In genomic region chr19:46919324-46919723, GRCh38 we compare ENCODE assay signal across 14 cellular contexts. TPM values are rescaled to one million over a fixed set of nuclear protein-coding genes. Genes with fewer than 3 reads are reported as not detected.
A peak's percentile ranks its signal among the peaks of the same experiment; 100 is the strongest.
DNase-seq lines count a peak whose midpoint lies in the region; ATAC-seq, FAIRE-seq and TF ChIP-seq lines count a peak whose summit lies in the region.
"Had no signal": no experiment of that assay in that cellular context is flagged by ENCODE, and none has a peak within 500 bp of the region (broad histone marks: within the 10 kb centered on the region; RNA-seq: fewer than 3 reads in every experiment).

No MANE protein-coding gene starts in this region.

- H3K27me3 ChIP-seq in cardiac muscle cell (no peaks in the 10 kb centered on the region), right cardiac atrium (ENCODE audit: control insufficient read depth, insufficient read depth) (no peaks in the 10 kb centered on the region), fibroblast of lung (ENCODE audit: control insufficient read depth, insufficient read depth, low read length) (no peaks in the 10 kb centered on the region), pancreas (no peaks in the 10 kb centered on the region)
- H3K27me3 ChIP-seq: BLaER1, spleen had no signal

- no peaks in the 10 kb centered on the region for H3K9me3 ChIP-seq in cardiac muscle cell (ENCODE audit: low read depth)
- H3K9me3 ChIP-seq in right cardiac atrium (ENCODE audit: control insufficient read depth, low read length): no peaks in the 10 kb centered on the region
- H3K9me3 ChIP-seq in fibroblast of lung (ENCODE audit: control insufficient read depth, insufficient read depth, low read depth, low read length): no peaks in the 10 kb centered on the region
- no peaks in the 10 kb centered on the region for H3K9me3 ChIP-seq in pancreas
- H3K9me3 ChIP-seq: BLaER1, left ventricle myocardium inferior, spleen had no signal

- H3K36me3 Mint-ChIP-seq in stimulated activated naive B cell treated with anti-CD40 and anti-IgM and Interleukin-4, amounts not matched to agents 10 μg/mL and 1 μg/mL and 100 μg/mL, for 72 hours: peaks cover 23 to 39% of the 10 kb centered on the region in 2 donors

- peak overlapping the region; percentile 71 for H3K27ac ChIP-seq in cardiac muscle cell
- H3K27ac ChIP-seq in right cardiac atrium (ENCODE audit: low read length): no peak overlapping the region
- H3K27ac ChIP-seq in fibroblast of lung (ENCODE audit: insufficient read depth, low read length): no peak overlapping the region
- no peak overlapping the region for H3K27ac ChIP-seq in pancreas
- H3K27ac ChIP-seq: BLaER1, left ventricle myocardium inferior had no signal

- H3K27ac Mint-ChIP-seq in stimulated activated naive B cell treated with anti-CD40 and anti-IgM and Interleukin-4, amounts not matched to agents 10 μg/mL and 1 μg/mL and 100 μg/mL, for 72 hours: peak overlapping the region; percentile 9

- peaks cover 5% of the 10 kb centered on the region for H3K36me3 ChIP-seq in cardiac muscle cell
- H3K36me3 ChIP-seq in fibroblast of lung (ENCODE audit: control insufficient read depth, insufficient read depth, low read length): peaks cover 5% of the 10 kb centered on the region
- H3K36me3 ChIP-seq in pancreas: peaks cover 0 to 8% (median 0%) of the 10 kb centered on the region in 3 donors

- H3K27me3 Mint-ChIP-seq in stimulated activated naive B cell treated with anti-CD40 and anti-IgM and Interleukin-4, amounts not matched to agents 10 μg/mL and 1 μg/mL and 100 μg/mL, for 72 hours: no peaks in the 10 kb centered on the region

- ATAC-seq in right cardiac atrium (no peak), pancreas (no peak), GM18520 (IDR thresholded peaks at IDR 0.05; ENCODE audit: unreplicated experiment) (no peak)
- ATAC-seq in stimulated activated naive B cell treated with anti-CD40 and anti-IgM and Interleukin-4, amounts not matched to agents 10 μg/mL and 1 μg/mL and 100 μg/mL, for 72 hours (replicated peaks): no peak

- WGBS in right cardiac atrium: 87% methylated on average over 8 of the region's 8 CpGs
- WGBS in pancreas, 2 donors: 83 to 85% methylated on average over 8 of the region's 8 CpGs

- no peak overlapping the region for H2AFZ ChIP-seq in fibroblast of lung (ENCODE audit: low read length)

- intact Hi-C loops in right cardiac atrium (cut with DNase I): loop anchor here in 2 of 4 donors (10.0 kb wide), 1 partner anchor 55 kb away; the partner anchor contains the start of gene ARHGAP35 (in 2 of the 2)
- intact Hi-C loops in pancreas (cut with DNase I): no loop called here

- H3K4me3 Mint-ChIP-seq in stimulated activated naive B cell treated with anti-CD40 and anti-IgM and Interleukin-4, amounts not matched to agents 10 μg/mL and 1 μg/mL and 100 μg/mL, for 72 hours: no peak overlapping the region

- no peak overlapping the region for H3K4me3 ChIP-seq in cardiac muscle cell
- no peak overlapping the region for H3K4me3 ChIP-seq in right cardiac atrium (ENCODE audit: low read length)
- H3K4me3 ChIP-seq in fibroblast of lung (replicated peaks in 1 of 4; ENCODE audit: control extremely low read depth in 1 of 4, insufficient read depth in 1 of 4, low read depth in 3 of 4, low read length in 4 of 4): no peak overlapping the region
- no peak overlapping the region for H3K4me3 ChIP-seq in pancreas
- H3K4me3 ChIP-seq: BLaER1, left ventricle myocardium inferior, spleen had no signal

- H3K9ac ChIP-seq in fibroblast of lung (ENCODE audit: insufficient read depth, low read length): no peak overlapping the region
- H3K9ac ChIP-seq: BLaER1 had no signal

- H3K4me1 ChIP-seq in cardiac muscle cell (ENCODE audit: low read depth) (peaks cover 36% of the 10 kb centered on the region), right cardiac atrium (ENCODE audit: control insufficient read depth, insufficient read depth, low read length) (peaks cover 5% of the 10 kb centered on the region), fibroblast of lung (ENCODE audit: control insufficient read depth, extremely low read depth, insufficient read depth, low read length) (peaks cover 13% of the 10 kb centered on the region), pancreas (peaks cover 0 to 6% (median 0%) of the 10 kb centered on the region in 3 donors)

- H4K20me1 ChIP-seq in fibroblast of lung (ENCODE audit: control insufficient read depth, extremely low read depth, insufficient read depth, low read length): no peaks in the 10 kb centered on the region

- no peak for DNase-seq in cardiac muscle cell (ENCODE audit: low read depth in 1 of 2, low spot score in 1 of 2)
- DNase-seq in right cardiac atrium: no peak
- peak; percentile 52 for DNase-seq in RPMI7951 (ENCODE audit: low read depth)
- DNase-seq in fibroblast of lung (ENCODE audit: low read depth in 2 of 2): peak; percentile 31 to 50
- no peak for DNase-seq in stimulated activated naive B cell treated with anti-CD40 and anti-IgM and Interleukin-4, amounts not matched to agents 10 μg/mL and 1 μg/mL and 100 μg/mL, for 72 hours
- no peak for DNase-seq in pancreas
- DNase-seq in UCSD-AML1 (lab: John Stamatoyannopoulos, UW; ENCODE audit: unreplicated experiment): no peak
- DNase-seq: activated CD4-positive, alpha-beta T cell treated with anti-CD3 and anti-CD28 coated beads for 4 hours; left ventricle myocardium inferior; NCI-H2081; spleen; stimulated activated naive CD4-positive, alpha-beta T cell treated with Interleukin-2 at 50 U/mL for 16 hours had no signal

- H3K4me1 Mint-ChIP-seq in stimulated activated naive B cell treated with anti-CD40 and anti-IgM and Interleukin-4, amounts not matched to agents 10 μg/mL and 1 μg/mL and 100 μg/mL, for 72 hours: peaks cover 16 to 39% of the 10 kb centered on the region in 2 donors

- TF ChIP-seq CTCF in cardiac muscle cell (IDR thresholded peaks at IDR 0.05; ENCODE audit: low read depth, low read length): no peak
- TF ChIP-seq CTCF in fibroblast of lung (conservative IDR thresholded peaks at IDR 0.05 in 1 of 2, IDR thresholded peaks at IDR 0.05 in 1 of 2; ENCODE audit: low read depth in 1 of 2, low read length in 2 of 2): no peak
- no peak for TF ChIP-seq CTCF in pancreas (IDR thresholded peaks at IDR 0.05)

- H3K9me3 Mint-ChIP-seq in stimulated activated naive B cell treated with anti-CD40 and anti-IgM and Interleukin-4, amounts not matched to agents 10 μg/mL and 1 μg/mL and 100 μg/mL, for 72 hours: peaks cover 0 to 1% of the 10 kb centered on the region in 2 donors

- no peak overlapping the region for H3K4me2 ChIP-seq in fibroblast of lung (ENCODE audit: extremely low read depth, insufficient read depth, low read length)
- H3K4me2 ChIP-seq: BLaER1 had no signal

- FAIRE-seq in pancreas (lab: Jason Lieb, UNC): no peak

- H3K79me2 ChIP-seq in fibroblast of lung (ENCODE audit: control insufficient read depth, insufficient read depth, low read length): peaks cover 58% of the 10 kb centered on the region

RNA-seq across cellular contexts. Expression of gene ARHGAP35, which starts 58.5 kb away (rescaled TPM):
- 31.6 and 36.9 TPM in 2 replicates for total RNA-seq in cardiac muscle cell
- polyA plus RNA-seq in cardiac muscle cell: 15.9 and 19.8 TPM in 2 replicates
- 10 to 100 TPM; 71.5 to 85.6 (median 77.1) TPM for total RNA-seq in right cardiac atrium
- polyA plus RNA-seq in right cardiac atrium: 46.6 TPM
- total RNA-seq in RPMI7951 (2014; rRNA removed; shearing (Covaris generic)): 24.0 and 25.2 TPM in 2 replicates
- 37.5 and 47.6 TPM in 2 replicates for total RNA-seq in fibroblast of lung
- 26.0 and 27.9 TPM in 2 replicates for polyA plus RNA-seq in fibroblast of lung
- 28.3 and 31.1 TPM in 2 replicates for polyA plus RNA-seq in fibroblast of lung (2012)
- 59.8 and 71.0 TPM in 2 replicates for polyA minus RNA-seq in fibroblast of lung (ENCODE audit: low replicate concordance)
- total RNA-seq in pancreas: 10 to 100 TPM; 14.6 to 26.8 (median 19.9) TPM
- 10 to 100 TPM in 1 of 2 donors, 1 to 10 TPM in 1; 8.4 to 12.7 TPM for polyA plus RNA-seq in pancreas

Comparison
In these comparisons a context has a peak if more than half of its experiments do, and no peak if none do; other contexts are left out.
1. DNase-seq: peak in RPMI7951 (single experiment) and fibroblast of lung (2 of 2); none in cardiac muscle cell (0 of 2), right cardiac atrium (0 of 3), stimulated activated naive B cell treated with anti-CD40 and anti-IgM and Interleukin-4, amounts not matched to agents 10 μg/mL and 1 μg/mL and 100 μg/mL, for 72 hours (single experiment), pancreas (0 of 6) and UCSD-AML1 (single experiment).